Comparison of ENCODE assay signal across 8 cellular contexts in the genomic region with DNA sequence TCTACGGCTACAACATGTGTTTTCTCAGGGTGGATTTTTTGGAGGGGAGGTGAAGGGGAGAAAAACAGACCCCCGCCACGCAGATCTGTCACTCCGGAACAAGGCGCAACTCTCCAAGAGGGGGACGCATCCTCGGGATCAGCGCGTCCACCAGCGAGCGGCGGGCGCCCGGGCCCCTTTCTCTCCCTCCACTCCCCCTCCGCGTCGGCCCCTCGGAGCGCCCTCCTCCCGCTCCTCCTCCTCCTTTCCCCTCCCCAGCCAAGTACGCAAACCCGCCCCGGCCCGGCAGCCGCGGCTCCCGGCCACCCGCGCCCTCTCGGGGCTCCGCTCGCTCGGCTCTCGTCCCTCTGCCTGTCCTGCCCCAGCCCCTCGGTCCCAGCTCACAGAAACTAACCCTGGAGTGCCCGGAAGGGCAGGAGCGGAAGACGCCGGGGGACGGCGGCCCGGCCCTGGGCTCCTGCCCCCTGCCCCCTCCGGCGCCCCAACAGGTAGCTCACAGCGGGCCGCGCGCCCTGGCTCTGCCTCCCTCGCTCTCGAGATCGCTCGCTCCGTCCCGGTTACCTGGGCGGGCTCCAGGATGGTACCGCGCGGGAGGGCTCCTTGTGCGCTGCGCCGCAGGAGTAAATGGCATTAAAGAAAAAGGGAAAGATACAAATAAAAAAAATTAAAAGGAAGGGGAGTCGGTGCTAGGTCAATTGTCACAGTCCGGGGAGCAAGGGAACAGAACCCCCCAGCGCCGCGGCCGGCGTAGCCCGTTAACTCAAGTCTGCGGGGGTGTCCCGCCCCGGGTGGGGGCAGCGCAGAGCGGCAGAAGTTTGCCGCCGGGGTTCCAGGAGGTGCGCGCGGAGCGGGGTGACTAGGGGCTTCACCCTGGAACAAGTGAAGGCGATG.
A peak's percentile ranks its signal among the peaks of the same experiment; 100 is the strongest.
DNase-seq lines count a peak whose midpoint lies in the region; ATAC-seq and TF ChIP-seq lines count a peak whose summit lies in the region.

No MANE protein-coding gene starts in this region.

- peaks cover 9% of the 10 kb centered on the region for H3K27me3 ChIP-seq in foreskin keratinocyte

- peak overlapping the region; percentile 14 for H3K27ac ChIP-seq in foreskin keratinocyte

- H3K9me3 Mint-ChIP-seq in activated CD4-positive, alpha-beta T cell treated with anti-CD3 and anti-CD28 coated beads for 36 hours (ENCODE audit: low read depth): no peaks in the 10 kb centered on the region
- no peaks in the 10 kb centered on the region for H3K9me3 Mint-ChIP-seq in neural crest cell

- no peak for ATAC-seq in activated CD4-positive, alpha-beta T cell treated with anti-CD3 and anti-CD28 coated beads for 36 hours
- peak; percentile 36 for ATAC-seq in foreskin keratinocyte
- ATAC-seq in GM19351 (IDR thresholded peaks at IDR 0.05; ENCODE audit: unreplicated experiment): no peak

- peak overlapping the region; percentile 69 for H3K4me3 Mint-ChIP-seq in activated CD4-positive, alpha-beta T cell treated with anti-CD3 and anti-CD28 coated beads for 36 hours
- H3K4me3 Mint-ChIP-seq in neural crest cell: no peak overlapping the region

- intact Hi-C loops in activated CD4-positive, alpha-beta T cell treated with anti-CD3 and anti-CD28 coated beads for 36 hours (cut with DNase I, micrococcal nuclease): loop anchor here (1.0 to 10.0 kb wide), 4 partner anchors 7 to 1632 kb away; a partner anchor contains a TSS

- H3K27ac Mint-ChIP-seq in activated CD4-positive, alpha-beta T cell treated with anti-CD3 and anti-CD28 coated beads for 36 hours: no peak overlapping the region
- H3K27ac Mint-ChIP-seq in neural crest cell (ENCODE audit: unreplicated experiment): peak overlapping the region; percentile 72

- peaks cover 25% of the 10 kb centered on the region for H3K4me1 Mint-ChIP-seq in activated CD4-positive, alpha-beta T cell treated with anti-CD3 and anti-CD28 coated beads for 36 hours
- peaks cover 35% of the 10 kb centered on the region for H3K4me1 Mint-ChIP-seq in neural crest cell

- POLR2A ChIA-PET in activated CD4-positive, alpha-beta T cell treated with anti-CD3 and anti-CD28 coated beads for 36 hours (lab: Charles Lee): no interaction called here

- peaks cover 2% of the 10 kb centered on the region for H3K36me3 Mint-ChIP-seq in activated CD4-positive, alpha-beta T cell treated with anti-CD3 and anti-CD28 coated beads for 36 hours (ENCODE audit: low read depth)
- H3K36me3 Mint-ChIP-seq in neural crest cell (ENCODE audit: low read depth): no peaks in the 10 kb centered on the region

- peaks cover 51% of the 10 kb centered on the region for H3K27me3 Mint-ChIP-seq in activated CD4-positive, alpha-beta T cell treated with anti-CD3 and anti-CD28 coated beads for 36 hours
- H3K27me3 Mint-ChIP-seq in neural crest cell (ENCODE audit: low read depth): peaks cover 18% of the 10 kb centered on the region

- CTCF ChIA-PET in activated CD4-positive, alpha-beta T cell treated with anti-CD3 and anti-CD28 coated beads for 36 hours (lab: Charles Lee): interaction anchor here (0.5 to 2.8 kb wide), 7 partner anchors 7 to 959 kb away, joined by 3 to 20 read pairs (median 3); no protein-coding TSS in a partner anchor

- TF ChIP-seq CTCF in foreskin keratinocyte (conservative IDR thresholded peaks at IDR 0.05) (no peak), neural crest cell (conservative IDR thresholded peaks at IDR 0.05) (no peak)

- no peak for DNase-seq in activated CD4-positive, alpha-beta T cell treated with anti-CD3 and anti-CD28 coated beads for 36 hours
- no peak for DNase-seq in activated CD4-positive, alpha-beta T cell treated with anti-CD3 and anti-CD28 coated beads for 1 hour
- peak; percentile 28 for DNase-seq in T1000 (lab: John Stamatoyannopoulos, UW)
- DNase-seq in foreskin keratinocyte: peak; percentile 9 to 56
- DNase-seq in neural crest cell (ENCODE audit: low read depth, low spot score): peak; percentile 55
- DNase-seq in RKO (ENCODE audit: low spot score): no peak
- DNase-seq in T-helper 9 cell: no peak

- H3K4me1 ChIP-seq in foreskin keratinocyte: no peaks in the 10 kb centered on the region

Comparison
In these comparisons a context has a peak if more than half of its experiments do, and no peak if none do; other contexts are left out.
1. DNase-seq: peak in T1000 (single experiment), foreskin keratinocyte (2 of 2) and neural crest cell (single experiment); none in activated CD4-positive, alpha-beta T cell treated with anti-CD3 and anti-CD28 coated beads for 36 hours (single experiment), activated CD4-positive, alpha-beta T cell treated with anti-CD3 and anti-CD28 coated beads for 1 hour (single experiment), RKO (single experiment) and T-helper 9 cell (single experiment).